ENCODE assay signal across 1 cellular context in the genomic region with DNA sequence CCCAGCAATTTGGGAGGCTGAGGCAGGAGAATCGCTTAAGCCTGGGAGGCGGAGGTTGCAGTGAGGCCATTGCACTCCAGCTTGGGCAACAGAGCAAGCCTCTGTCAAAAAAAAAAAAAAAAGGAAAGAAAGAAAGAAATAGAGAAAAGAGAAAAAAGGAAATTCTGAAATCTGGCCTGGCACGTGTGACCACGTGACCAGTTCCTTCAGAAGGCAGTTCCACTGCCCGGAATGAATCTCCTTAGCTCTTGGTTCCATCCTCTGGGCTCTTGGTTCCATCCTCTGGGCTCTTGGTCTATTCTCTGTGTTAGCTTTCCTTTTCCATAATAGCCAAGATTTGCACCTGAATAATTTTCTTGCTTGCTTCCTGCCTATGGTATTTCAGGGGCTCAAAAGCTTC.
TF ChIP-seq lines count a peak whose summit lies in the region.

No MANE protein-coding gene starts in this region.

TF ChIP-seq in HepG2, 621 proteins besides CTCF, POLR2A, EP300 and RAD21 (continued from another document):
- TF ChIP-seq, protein P1, sequence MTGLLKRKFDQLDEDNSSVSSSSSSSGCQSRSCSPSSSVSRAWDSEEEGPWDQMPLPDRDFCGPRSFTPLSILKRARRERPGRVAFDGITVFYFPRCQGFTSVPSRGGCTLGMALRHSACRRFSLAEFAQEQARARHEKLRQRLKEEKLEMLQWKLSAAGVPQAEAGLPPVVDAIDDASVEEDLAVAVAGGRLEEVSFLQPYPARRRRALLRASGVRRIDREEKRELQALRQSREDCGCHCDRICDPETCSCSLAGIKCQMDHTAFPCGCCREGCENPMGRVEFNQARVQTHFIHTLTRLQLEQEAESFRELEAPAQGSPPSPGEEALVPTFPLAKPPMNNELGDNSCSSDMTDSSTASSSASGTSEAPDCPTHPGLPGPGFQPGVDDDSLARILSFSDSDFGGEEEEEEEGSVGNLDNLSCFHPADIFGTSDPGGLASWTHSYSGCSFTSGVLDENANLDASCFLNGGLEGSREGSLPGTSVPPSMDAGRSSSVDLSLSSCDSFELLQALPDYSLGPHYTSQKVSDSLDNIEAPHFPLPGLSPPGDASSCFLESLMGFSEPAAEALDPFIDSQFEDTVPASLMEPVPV (CRISPR knock-in tag; IDR thresholded peaks at IDR 0.05) = no peak
- TF ChIP-seq ZNF619 (CRISPR knock-in tag; IDR thresholded peaks at IDR 0.05) (no peak), SP140L (CRISPR knock-in tag; IDR thresholded peaks at IDR 0.05; ENCODE audit: borderline replicate concordance) (no peak)
